In genomic region chr11:46553746-46554204, GRCh38 we compare ENCODE assay signal across 10 cellular contexts. TPM values are rescaled to one million over a fixed set of nuclear protein-coding genes. Genes with fewer than 3 reads are reported as not detected.
A peak's percentile ranks its signal among the peaks of the same experiment; 100 is the strongest.
DNase-seq lines count a peak whose midpoint lies in the region; ATAC-seq and TF ChIP-seq lines count a peak whose summit lies in the region.
"Had no signal": no experiment of that assay in that cellular context is flagged by ENCODE, and none has a peak within 500 bp of the region (broad histone marks: within the 10 kb centered on the region; RNA-seq: fewer than 3 reads in every experiment).

No MANE protein-coding gene starts in this region.

- intact Hi-C loops in gastrocnemius medialis (cut with DNase I; ENCODE audit: low total_unique reads) = loop anchor here (2.0 kb wide), 1 partner anchor 63 kb away; the partner anchor contains the start of genes ATG13 and HARBI1

- TF ChIP-seq CTCF in gastroesophageal sphincter (IDR thresholded peaks at IDR 0.05) (no peak), gastrocnemius medialis (IDR thresholded peaks at IDR 0.05 in 4 of 5, conservative IDR thresholded peaks at IDR 0.05 in 1 of 5) (no peak)

- peaks cover 11 to 34% (median 23%) of the 10 kb centered on the region in 3 donors for H3K4me1 ChIP-seq in gastroesophageal sphincter
- H3K4me1 ChIP-seq in gastrocnemius medialis = peaks cover 34 to 41% of the 10 kb centered on the region in 2 donors

- TF ChIP-seq POLR2A in gastroesophageal sphincter (IDR thresholded peaks at IDR 0.05) (no peak), gastrocnemius medialis (IDR thresholded peaks at IDR 0.05) (no peak)

- H3K36me3 ChIP-seq in gastroesophageal sphincter (no peaks in the 10 kb centered on the region), gastrocnemius medialis (no peaks in the 10 kb centered on the region)

- 0 to 9% methylated on average over 1 of the region's 1 CpG for WGBS in gastroesophageal sphincter (ENCODE audit: low coverage in 1 of 2), 2 donors

- in situ Hi-C loops in gastrocnemius medialis (cut with MboI; ENCODE audit: low sequenced_read_pairs in 4 of 4) = no loop called here

- DNase-seq in GF-D8 (lab: John Stamatoyannopoulos, UW) (peak; percentile 57), gastrocnemius medialis (no peak), RPMI8226 (no peak)
- no peak for DNase-seq in activated CD8-positive, alpha-beta memory T cell treated with anti-CD3 and anti-CD28 coated beads, Interleukin-2, amount 50 U/mL, for 48 hours
- DNase-seq: activated T-cell treated with anti-CD3 and anti-CD28 coated beads, Interleukin-2, amount 50 U/mL, for 48 hours; NCI-H510A had no signal

- no peaks in the 10 kb centered on the region for H3K27me3 ChIP-seq in gastroesophageal sphincter
- H3K27me3 ChIP-seq in gastrocnemius medialis = no peaks in the 10 kb centered on the region

- H3K27ac ChIP-seq in gastroesophageal sphincter (peak overlapping the region in 3 of 4 donors; percentile 67 to 71 (median 70)), gastrocnemius medialis (peak overlapping the region; percentile 79 to 90 (median 84))

- H3K4me3 ChIP-seq in gastroesophageal sphincter = no peak overlapping the region
- H3K4me3 ChIP-seq in gastrocnemius medialis = peak overlapping the region in 1 of 4 donors; percentile 37

- no peak for TF ChIP-seq EP300 in gastroesophageal sphincter (IDR thresholded peaks at IDR 0.05)

- ATAC-seq in SK-N-SH treated with all-trans-retinoic acid at 6 μM for 48 hours (peak; percentile 71), gastroesophageal sphincter (peak; percentile 26), gastrocnemius medialis (peak; percentile 12 to 27), HG02981 (IDR thresholded peaks at IDR 0.05; ENCODE audit: unreplicated experiment) (no peak), HG03439 (IDR thresholded peaks at IDR 0.05; ENCODE audit: unreplicated experiment) (no peak)

- no peaks in the 10 kb centered on the region for H3K9me3 ChIP-seq in gastroesophageal sphincter
- no peaks in the 10 kb centered on the region for H3K9me3 ChIP-seq in gastrocnemius medialis

TF ChIP-seq in SK-N-SH treated with all-trans-retinoic acid at 6 μM for 48 hours, 23 proteins besides CTCF, POLR2A, EP300 and RAD21:
- no peak for TF ChIP-seq TCF4 (CRISPR knock-in tag; IDR thresholded peaks at IDR 0.05; ENCODE audit: borderline replicate concordance)
- no peak for TF ChIP-seq TSHZ2 (CRISPR knock-in tag; IDR thresholded peaks at IDR 0.05)
- no peak for TF ChIP-seq ZNF8 (CRISPR knock-in tag; IDR thresholded peaks at IDR 0.05)
- no peak for TF ChIP-seq PPARA (CRISPR knock-in tag; IDR thresholded peaks at IDR 0.05; ENCODE audit: borderline replicate concordance)
TF ChIP-seq in SK-N-SH treated with all-trans-retinoic acid at 6 μM for 48 hours: peak in this region for 0.

RNA-seq across cellular contexts. Expression of gene AMBRA1, which starts 40.0 kb away (rescaled TPM):
- total RNA-seq in gastroesophageal sphincter (10 to 100 TPM; 25.7 to 33.1 (median 30.2) TPM), gastrocnemius medialis (10 to 100 TPM; 17.3 to 24.3 (median 20.7) TPM)

Comparison
In these comparisons a context has a peak if more than half of its experiments do, and no peak if none do; other contexts are left out.
1. ATAC-seq: peak in SK-N-SH treated with all-trans-retinoic acid at 6 μM for 48 hours (single experiment), gastroesophageal sphincter (single experiment) and gastrocnemius medialis (2 of 2); none in HG02981 (single experiment) and HG03439 (single experiment).